Comparison of ENCODE assay signal across 15 cellular contexts in the genomic region with DNA sequence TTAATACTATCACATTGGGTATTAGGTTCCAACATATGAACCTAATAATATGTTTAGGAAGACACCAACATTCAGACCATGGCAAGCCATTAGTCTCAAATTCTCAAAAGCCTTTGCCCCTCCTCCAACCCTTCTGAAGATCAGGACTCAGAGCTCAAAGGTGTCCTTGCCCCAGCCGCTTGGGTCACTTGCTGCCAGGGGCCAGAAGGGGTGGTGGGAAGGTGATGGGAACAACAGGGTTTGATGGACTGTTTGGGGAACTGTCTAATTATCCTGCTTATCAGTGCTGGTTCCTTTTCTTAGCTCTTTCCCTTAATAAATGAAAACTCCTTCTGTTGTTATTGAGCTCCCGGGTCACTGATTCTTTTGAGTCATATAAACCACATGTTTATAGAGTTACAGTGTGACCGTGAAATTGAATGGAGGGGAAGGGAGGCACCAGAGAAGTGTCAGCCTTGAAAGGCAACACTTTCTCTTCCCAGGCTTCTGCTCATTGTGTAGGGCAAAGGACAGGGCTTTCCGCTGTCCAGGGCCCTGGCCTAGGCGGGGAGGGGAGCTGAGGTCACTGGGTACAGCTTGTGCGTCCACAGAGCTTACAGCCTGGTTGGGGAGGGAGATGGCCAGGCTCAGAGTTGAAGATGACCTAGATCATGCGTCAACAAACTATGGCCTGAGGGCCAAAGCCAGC.
DNase-seq lines count a peak whose midpoint lies in the region; TF ChIP-seq lines count a peak whose summit lies in the region.
"Had no signal": no experiment of that assay in that cellular context is flagged by ENCODE, and none has a peak within 500 bp of the region (broad histone marks: within the 10 kb centered on the region; RNA-seq: fewer than 3 reads in every experiment).

No MANE protein-coding gene starts in this region.

- H3K36me3 ChIP-seq in subcutaneous abdominal adipose tissue (ENCODE audit: control insufficient read depth in 5 of 5, insufficient read depth in 5 of 5, low read length in 5 of 5) (no peaks in the 10 kb centered on the region), transverse colon (no peaks in the 10 kb centered on the region), hepatocyte (replicated peaks; ENCODE audit: insufficient read depth, low read depth) (no peaks in the 10 kb centered on the region), Peyer's patch (no peaks in the 10 kb centered on the region), tibial nerve (no peaks in the 10 kb centered on the region)
- H3K36me3 ChIP-seq: esophagus muscularis mucosa had no signal

- in situ Hi-C loops in transverse colon (cut with MboI; ENCODE audit: low pct_ligation_motif_present in 1 of 4, low pct_unique_long_range_greater_than_20kb in 1 of 4, low sequenced_read_pairs in 3 of 4) = no loop called here

- intact Hi-C loops in transverse colon (cut with DNase I; ENCODE audit: low total_unique reads) = no loop called here

- H2AFZ ChIP-seq in hepatocyte = no peak overlapping the region

- H3K4me2 ChIP-seq in hepatocyte = no peak overlapping the region

- H3K9me2 ChIP-seq in hepatocyte (replicated peaks; ENCODE audit: insufficient read depth) = no peaks in the 10 kb centered on the region

- H3K79me2 ChIP-seq in hepatocyte = no peaks in the 10 kb centered on the region

- TF ChIP-seq POLR2A in transverse colon (IDR thresholded peaks at IDR 0.05) = no peak
- no peak for TF ChIP-seq POLR2A in Peyer's patch (IDR thresholded peaks at IDR 0.05)
- no peak for TF ChIP-seq POLR2A in tibial nerve (IDR thresholded peaks at IDR 0.05)

- H3K27ac ChIP-seq in subcutaneous abdominal adipose tissue (ENCODE audit: low read depth, low read length) (peak overlapping the region; percentile 34), transverse colon (no peak overlapping the region), hepatocyte (no peak overlapping the region), Peyer's patch (no peak overlapping the region), tibial nerve (peak overlapping the region in 2 of 4 donors; percentile 31 to 38)
- H3K27ac ChIP-seq: RWPE1, testis had no signal

- 69% methylated on average over 7 of the region's 7 CpGs; no CpG with 5 or more reads in 1 of the 2 donors for whole genome bisulfite sequencing in transverse colon (ENCODE audit: low coverage in 1 of 2), 2 donors
- 71% methylated on average over 7 of the region's 7 CpGs for WGBS in hepatocyte (ENCODE audit: low lambda C conversion rate, missing lambda C conversion rate)
- WGBS in tibial nerve, 2 donors = 67 to 73% methylated on average over 7 of the region's 7 CpGs

- TF ChIP-seq CTCF in choroid plexus epithelial cell (conservative IDR thresholded peaks at IDR 0.05; ENCODE audit: low read depth, low read length) = no peak
- no peak for TF ChIP-seq CTCF in transverse colon (IDR thresholded peaks at IDR 0.05)
- no peak for TF ChIP-seq CTCF in hepatocyte (IDR thresholded peaks at IDR 0.05; ENCODE audit: poor library complexity)
- TF ChIP-seq CTCF in Peyer's patch (IDR thresholded peaks at IDR 0.05) = no peak
- no peak for TF ChIP-seq CTCF in tibial nerve (IDR thresholded peaks at IDR 0.05)

- no peaks in the 10 kb centered on the region for H3K9me3 ChIP-seq in subcutaneous abdominal adipose tissue (ENCODE audit: control insufficient read depth in 5 of 5, low read length in 5 of 5)
- no peaks in the 10 kb centered on the region for H3K9me3 ChIP-seq in transverse colon
- no peaks in the 10 kb centered on the region for H3K9me3 ChIP-seq in hepatocyte (ENCODE audit: low read depth)
- H3K9me3 ChIP-seq in Peyer's patch = no peaks in the 10 kb centered on the region
- H3K9me3 ChIP-seq in tibial nerve = no peaks in the 10 kb centered on the region
- H3K9me3 ChIP-seq: esophagus muscularis mucosa, testis had no signal

- peak overlapping the region in 1 of 5 donors; percentile 18 for H3K9ac ChIP-seq in subcutaneous abdominal adipose tissue (ENCODE audit: low read length in 5 of 5)

- DNase-seq in M059J (ENCODE audit: low read depth) (peak; percentile 88), choroid plexus epithelial cell (ENCODE audit: low read depth) (peak; percentile 61), kidney tubule cell (ENCODE audit: low spot score) (peak; percentile 40), transverse colon (no peak), hepatocyte (ENCODE audit: low spot score) (no peak), Peyer's patch (no peak), tibial nerve (ENCODE audit: low spot score in 2 of 2) (no peak)
- DNase-seq: activated naive CD4-positive, alpha-beta T cell treated with anti-CD3 and anti-CD28 coated beads, Interleukin-2, amount 50 U/mL, for 16 hours; COR-L47; NCI-H1417; NCI-H524 treated with DMSO at 0.1 percent for 48 hours; testis had no signal

- no peaks in the 10 kb centered on the region for H4K20me1 ChIP-seq in hepatocyte (ENCODE audit: insufficient read depth, poor library complexity, severe bottlenecking)

- H3K27me3 ChIP-seq in subcutaneous abdominal adipose tissue (ENCODE audit: control insufficient read depth in 5 of 5, insufficient read depth in 4 of 5, low read length in 5 of 5) = no peaks in the 10 kb centered on the region
- no peaks in the 10 kb centered on the region for H3K27me3 ChIP-seq in transverse colon
- H3K27me3 ChIP-seq in hepatocyte = no peaks in the 10 kb centered on the region
- H3K27me3 ChIP-seq in Peyer's patch = no peaks in the 10 kb centered on the region
- H3K27me3 ChIP-seq in tibial nerve = no peaks in the 10 kb centered on the region
- H3K27me3 ChIP-seq: esophagus muscularis mucosa, testis had no signal

- TF ChIP-seq EP300 in transverse colon (IDR thresholded peaks at IDR 0.05; ENCODE audit: low read depth) = no peak
- peak in 1 of 2 donors; percentile 36 for TF ChIP-seq EP300 in tibial nerve (IDR thresholded peaks at IDR 0.05)

- H3K4me1 ChIP-seq in subcutaneous abdominal adipose tissue (ENCODE audit: control insufficient read depth in 5 of 5, insufficient read depth in 5 of 5, low read length in 5 of 5) (peaks cover 0 to 59% (median 28%) of the 10 kb centered on the region in 5 donors), transverse colon (peaks cover 0 to 6% (median 0%) of the 10 kb centered on the region in 4 donors), hepatocyte (ENCODE audit: insufficient read depth) (peaks cover 23% of the 10 kb centered on the region), Peyer's patch (no peaks in the 10 kb centered on the region), tibial nerve (peaks cover 0 to 35% (median 3%) of the 10 kb centered on the region in 4 donors)
- H3K4me1 ChIP-seq: testis had no signal

- H3K4me3 ChIP-seq in choroid plexus epithelial cell (ENCODE audit: low read depth, low read length) (no peak overlapping the region), subcutaneous abdominal adipose tissue (ENCODE audit: low read depth in 1 of 5, low read length in 5 of 5) (no peak overlapping the region), transverse colon (no peak overlapping the region), hepatocyte (no peak overlapping the region), Peyer's patch (no peak overlapping the region), tibial nerve (no peak overlapping the region)
- H3K4me3 ChIP-seq: esophagus muscularis mucosa, testis had no signal

Comparison
In these comparisons a context has a peak if more than half of its experiments do, and no peak if none do; other contexts are left out.
1. DNase-seq: peak in M059J (single experiment), choroid plexus epithelial cell (single experiment) and kidney tubule cell (single experiment); none in transverse colon (single experiment), hepatocyte (single experiment), Peyer's patch (0 of 3) and tibial nerve (0 of 2).